Comparison of ENCODE assay signal across 30 cellular contexts in genomic region chr16:1642148-1642547, GRCh38. TPM values are rescaled to one million over a fixed set of nuclear protein-coding genes. Genes with fewer than 3 reads are reported as not detected.
DNase-seq lines count a peak whose midpoint lies in the region; ATAC-seq and TF ChIP-seq lines count a peak whose summit lies in the region.
"Had no signal": no experiment of that assay in that cellular context is flagged by ENCODE, and none has a peak within 500 bp of the region (broad histone marks: within the 10 kb centered on the region; RNA-seq: fewer than 3 reads in every experiment).

No MANE protein-coding gene starts in this region.

- intact Hi-C loops in heart left ventricle (cut with DNase I) = loop anchor here in 1 of 10 donors (10.0 kb wide), 1 partner anchor 63 kb away; the partner anchor contains the start of gene MAPK8IP3

- no peaks in the 10 kb centered on the region for H3K9me3 ChIP-seq in T-helper 17 cell (ENCODE audit: control insufficient read depth, low read length, poor library complexity, severe bottlenecking)
- no peaks in the 10 kb centered on the region for H3K9me3 ChIP-seq in heart left ventricle
- H3K9me3 ChIP-seq in mesenchymal stem cell (ENCODE audit: control insufficient read depth, low read length) = no peaks in the 10 kb centered on the region
- H3K9me3 ChIP-seq: A549, body of pancreas, prostate gland, SJCRH30 had no signal

- no peak for TF ChIP-seq POLR2A in heart left ventricle (IDR thresholded peaks at IDR 0.05)

- ATAC-seq in T-helper 17 cell (no peak), heart left ventricle (peak; percentile 78 to 90 (median 80))
- ATAC-seq in natural killer cell treated with Interleukin-12 subunit alpha and Interleukin-12 subunit beta and Interleukin-15 and Interleukin-18, amount 100 ng/mL, for 72 hours = no peak
- ATAC-seq: A549; activated CD8-positive, alpha-beta T cell treated with anti-CD3 and anti-CD28 coated beads for 36 hours; activated T-cell treated with anti-CD3 and anti-CD28 coated beads, Interleukin-2, amount 50 U/mL, for 4 hours; body of pancreas; K562 had no signal

- H3K4me2 ChIP-seq in mesenchymal stem cell (ENCODE audit: low read length, poor library complexity, severe bottlenecking) = no peak overlapping the region
- H3K4me2 ChIP-seq: A549, PC-9 had no signal

- H3K79me1 ChIP-seq in mesenchymal stem cell (replicated peaks; ENCODE audit: low read length, poor library complexity, severe bottlenecking) = peaks cover 59% of the 10 kb centered on the region

- WGBS in heart left ventricle, 4 donors = 64 to 89% (median 75%) methylated on average over 2 to 5 of the region's 5 CpGs
- WGBS in mesenchymal stem cell = 96% methylated on average over 5 of the region's 5 CpGs

- H3K4ac ChIP-seq in mesenchymal stem cell (ENCODE audit: low read depth in 1 of 2, low read length in 2 of 2) = no peak overlapping the region

- H3K36me3 Mint-ChIP-seq in T-helper 17 cell (ENCODE audit: low read depth) = peaks cover 18% of the 10 kb centered on the region
- H3K36me3 Mint-ChIP-seq in natural killer cell treated with Interleukin-12 subunit alpha and Interleukin-12 subunit beta and Interleukin-15 and Interleukin-18, amount 100 ng/mL, for 72 hours = peaks cover 13% of the 10 kb centered on the region

- no peaks in the 10 kb centered on the region for H3K9me3 Mint-ChIP-seq in natural killer cell treated with Interleukin-12 subunit alpha and Interleukin-12 subunit beta and Interleukin-15 and Interleukin-18, amount 100 ng/mL, for 72 hours
- H3K9me3 Mint-ChIP-seq: activated CD8-positive, alpha-beta T cell treated with anti-CD3 and anti-CD28 coated beads for 36 hours; activated T-cell treated with anti-CD3 and anti-CD28 coated beads, Interleukin-2, amount 50 U/mL, for 4 hours; CD14-positive monocyte; nephron; T-helper 1 cell treated with Interleukin-12 subunit alpha and Interleukin-12 subunit beta and Interleukin-4 antibody, amounts not matched to agents 30 μg/mL and 1 μg/mL, for 36 hours had no signal

- no peak overlapping the region for H3K9ac ChIP-seq in mesenchymal stem cell (ENCODE audit: low read length)

- H2BK15ac ChIP-seq in mesenchymal stem cell (ENCODE audit: low read depth, poor library complexity, severe bottlenecking) = no peak overlapping the region

- H3K23ac ChIP-seq in mesenchymal stem cell (ENCODE audit: low read length in 2 of 2) = no peak overlapping the region

- H3K27me3 Mint-ChIP-seq in T-helper 17 cell = no peaks in the 10 kb centered on the region
- H3K27me3 Mint-ChIP-seq in natural killer cell treated with Interleukin-12 subunit alpha and Interleukin-12 subunit beta and Interleukin-15 and Interleukin-18, amount 100 ng/mL, for 72 hours = no peaks in the 10 kb centered on the region
- H3K27me3 Mint-ChIP-seq: activated CD8-positive, alpha-beta T cell treated with anti-CD3 and anti-CD28 coated beads for 36 hours had no signal

- DNase-seq in Ammon's horn (ENCODE audit: low spot score) (peak; percentile 87), T-helper 17 cell (no peak), heart left ventricle (peak in 2 of 5 donors; percentile 58 to 78), mesenchymal stem cell (no peak), kidney glomerular epithelial cell (lab: John Stamatoyannopoulos, UW) (no peak)
- no peak for DNase-seq in natural killer cell treated with Interleukin-12 subunit alpha and Interleukin-12 subunit beta and Interleukin-15 and Interleukin-18, amount 100 ng/mL, for 72 hours (ENCODE audit: low spot score)
- DNase-seq in effector CD4-positive, alpha-beta T cell = no peak
- no peak for DNase-seq in central memory CD4-positive, alpha-beta T cell
- DNase-seq: activated CD8-positive, alpha-beta T cell treated with anti-CD3 and anti-CD28 coated beads for 36 hours; activated naive CD4-positive, alpha-beta T cell treated with anti-CD3 and anti-CD28 coated beads, Interleukin-2, amount 50 U/mL, for 16 hours; activated T-cell treated with anti-CD3 and anti-CD28 coated beads, Interleukin-2, amount 50 U/mL, for 4 hours; body of pancreas; dermis blood vessel endothelial cell; DMS153; erythroblast; foreskin melanocyte; MV-4-11; NCI-H1930; NCI-H226; PC-9; SJCRH30; stimulated activated CD4-positive, alpha-beta T cell treated with anti-CD3 and anti-CD28 coated beads, Interleukin-4, amount 100 ng/mL, for 4 hours; WERI-Rb-1 had no signal

- H2BK12ac ChIP-seq in mesenchymal stem cell (ENCODE audit: low read length in 2 of 2) = no peak overlapping the region

- H3K27me3 ChIP-seq in heart left ventricle (no peaks in the 10 kb centered on the region), mesenchymal stem cell (ENCODE audit: control insufficient read depth in 1 of 2, insufficient read depth in 1 of 2, low read length in 2 of 2) (no peaks in the 10 kb centered on the region)
- H3K27me3 ChIP-seq: body of pancreas, SJCRH30 had no signal

- H3K14ac ChIP-seq in mesenchymal stem cell (ENCODE audit: low read length in 2 of 2) = no peak overlapping the region

- H4K91ac ChIP-seq in mesenchymal stem cell (ENCODE audit: low read length) = no peak overlapping the region

- no peak overlapping the region for H2AK5ac ChIP-seq in mesenchymal stem cell (ENCODE audit: low read length, severe bottlenecking)

- no peak overlapping the region for H2BK120ac ChIP-seq in mesenchymal stem cell (ENCODE audit: low read depth, low read length)

- H4K8ac ChIP-seq in mesenchymal stem cell (ENCODE audit: low read length) = no peak overlapping the region

- peak overlapping the region in 2 of 12 donors; percentile 33 to 39 for H3K27ac ChIP-seq in heart left ventricle
- H3K27ac ChIP-seq in mesenchymal stem cell (ENCODE audit: low read length, poor library complexity, severe bottlenecking) = no peak overlapping the region
- H3K27ac ChIP-seq: A549, body of pancreas, PC-9, prostate gland, SJCRH30, WERI-Rb-1 had no signal

- H3K4me3 ChIP-seq in heart left ventricle (no peak overlapping the region), mesenchymal stem cell (ENCODE audit: insufficient read depth in 1 of 2, low read depth in 1 of 2, low read length in 2 of 2) (no peak overlapping the region)
- H3K4me3 ChIP-seq: A549, body of pancreas, K562, lung, PC-9, prostate gland, SJCRH30 had no signal

- peak overlapping the region; percentile 79 for H3K27ac Mint-ChIP-seq in T-helper 17 cell
- peak overlapping the region; percentile 23 to 53 for H3K27ac Mint-ChIP-seq in natural killer cell treated with Interleukin-12 subunit alpha and Interleukin-12 subunit beta and Interleukin-15 and Interleukin-18, amount 100 ng/mL, for 72 hours
- H3K27ac Mint-ChIP-seq: activated CD8-positive, alpha-beta T cell treated with anti-CD3 and anti-CD28 coated beads for 36 hours; nephron; T-helper 1 cell treated with Interleukin-12 subunit alpha and Interleukin-12 subunit beta and Interleukin-4 antibody, amounts not matched to agents 30 μg/mL and 1 μg/mL, for 36 hours had no signal

- no peak overlapping the region for H3K4me3 Mint-ChIP-seq in T-helper 17 cell
- no peak overlapping the region for H3K4me3 Mint-ChIP-seq in natural killer cell treated with Interleukin-12 subunit alpha and Interleukin-12 subunit beta and Interleukin-15 and Interleukin-18, amount 100 ng/mL, for 72 hours
- H3K4me3 Mint-ChIP-seq: activated CD8-positive, alpha-beta T cell treated with anti-CD3 and anti-CD28 coated beads for 36 hours; activated T-cell treated with anti-CD3 and anti-CD28 coated beads, Interleukin-2, amount 50 U/mL, for 4 hours; CD14-positive monocyte; nephron; T-helper 1 cell treated with Interleukin-12 subunit alpha and Interleukin-12 subunit beta and Interleukin-4 antibody, amounts not matched to agents 30 μg/mL and 1 μg/mL, for 36 hours had no signal

- H2BK5ac ChIP-seq in mesenchymal stem cell (ENCODE audit: low read depth, low read length, poor library complexity, severe bottlenecking) = no peak overlapping the region

- H3K4me1 ChIP-seq in heart left ventricle = peaks cover 0 to 31% (median 11%) of the 10 kb centered on the region in 12 donors
- peaks cover 15% of the 10 kb centered on the region for H3K4me1 ChIP-seq in mesenchymal stem cell (ENCODE audit: control insufficient read depth, insufficient read depth, low read depth, low read length)
- H3K4me1 ChIP-seq: body of pancreas, prostate gland had no signal

- H3K36me3 ChIP-seq in heart left ventricle (peaks cover 0 to 99% (median 88%) of the 10 kb centered on the region in 9 donors), mesenchymal stem cell (ENCODE audit: control insufficient read depth in 1 of 2, insufficient read depth in 2 of 2, low read depth in 1 of 2, low read length in 2 of 2) (peaks cover 69 to 93% of the 10 kb centered on the region in 2 experiments)

- TF ChIP-seq CTCF in heart left ventricle (IDR thresholded peaks at IDR 0.05) = no peak

- H3K4me1 Mint-ChIP-seq in T-helper 17 cell = peaks cover 30% of the 10 kb centered on the region
- peaks cover 46 to 72% of the 10 kb centered on the region in 2 donors for H3K4me1 Mint-ChIP-seq in natural killer cell treated with Interleukin-12 subunit alpha and Interleukin-12 subunit beta and Interleukin-15 and Interleukin-18, amount 100 ng/mL, for 72 hours (ENCODE audit: low read depth in 2 of 2)
- H3K4me1 Mint-ChIP-seq: nephron had no signal

- no peak overlapping the region for H3K18ac ChIP-seq in mesenchymal stem cell (ENCODE audit: low read depth in 1 of 2, low read length in 2 of 2)

- no peak overlapping the region for H2AFZ ChIP-seq in mesenchymal stem cell (ENCODE audit: low read depth, low read length)
- H2AFZ ChIP-seq: PC-9 had no signal

RNA-seq across cellular contexts. Expression of gene CRAMP1, which starts 30.0 kb away (rescaled TPM):
- total RNA-seq in T-helper 17 cell (10 to 100 TPM; 22.8 to 28.6 TPM), heart left ventricle (10 to 100 TPM in 6 of 9 donors, 1 to 10 TPM in 3; 7.5 to 16.9 (median 10.7) TPM)
- polyA plus RNA-seq in heart left ventricle = 1 to 10 TPM; 6.2 to 7.9 TPM
- total RNA-seq in natural killer cell treated with Interleukin-12 subunit alpha and Interleukin-12 subunit beta and Interleukin-15 and Interleukin-18, amount 100 ng/mL, for 72 hours = 10 to 100 TPM; 33.3 to 35.3 TPM
- polyA plus RNA-seq in mesenchymal stem cell (2013, experiment 1 of 2) = 6.7 TPM
- 7.0 TPM for polyA plus RNA-seq in mesenchymal stem cell (2013, experiment 2 of 2)

RNA-seq across cellular contexts. Expression of gene IFT140, which starts 30.3 kb away (rescaled TPM):
- 1 to 10 TPM; 5.5 to 7.9 TPM for total RNA-seq in T-helper 17 cell
- 10 to 100 TPM in 1 of 9 donors, 1 to 10 TPM in 8; 6.0 to 10.1 (median 8.0) TPM for total RNA-seq in heart left ventricle
- polyA plus RNA-seq in heart left ventricle = 10 to 100 TPM in 1 of 2 donors, 1 to 10 TPM in 1; 4.8 to 10.2 TPM
- 1 to 10 TPM; 5.1 to 7.0 TPM for total RNA-seq in natural killer cell treated with Interleukin-12 subunit alpha and Interleukin-12 subunit beta and Interleukin-15 and Interleukin-18, amount 100 ng/mL, for 72 hours
- polyA plus RNA-seq in mesenchymal stem cell (2013, experiment 1 of 2) = 9.0 TPM
- polyA plus RNA-seq in mesenchymal stem cell (2013, experiment 2 of 2) = 8.4 TPM

RNA-seq across cellular contexts. Expression of gene JPT2, which starts 35.9 kb away (rescaled TPM):
- 10 to 100 TPM; 11.6 to 14.4 TPM for total RNA-seq in T-helper 17 cell
- 10 to 100 TPM; 11.7 to 50.4 (median 34.1) TPM for total RNA-seq in heart left ventricle
- polyA plus RNA-seq in heart left ventricle = 10 to 100 TPM; 11.0 to 76.1 TPM
- 10 to 100 TPM; 56.1 to 61.1 TPM for total RNA-seq in natural killer cell treated with Interleukin-12 subunit alpha and Interleukin-12 subunit beta and Interleukin-15 and Interleukin-18, amount 100 ng/mL, for 72 hours
- polyA plus RNA-seq in mesenchymal stem cell (2013, experiment 1 of 2) = 54.4 TPM
- 54.1 TPM for polyA plus RNA-seq in mesenchymal stem cell (2013, experiment 2 of 2)

Comparison
In these comparisons a context has a peak if more than half of its experiments do, and no peak if none do; other contexts are left out.
1. ATAC-seq: peak in heart left ventricle (4 of 4); none in T-helper 17 cell (single experiment) and natural killer cell treated with Interleukin-12 subunit alpha and Interleukin-12 subunit beta and Interleukin-15 and Interleukin-18, amount 100 ng/mL, for 72 hours (0 of 2).